8 cellular contexts compared by ENCODE assay signal in genomic region chrX:136909119-136909705, GRCh38. TPM values are rescaled to one million over a fixed set of nuclear protein-coding genes. Genes with fewer than 3 reads are reported as not detected.
DNase-seq lines count a peak whose midpoint lies in the region; ATAC-seq and TF ChIP-seq lines count a peak whose summit lies in the region.

No MANE protein-coding gene starts in this region.

- ATAC-seq in HG02623 (IDR thresholded peaks at IDR 0.05; ENCODE audit: unreplicated experiment) (peak; percentile 61), heart right ventricle (peak; percentile 86 to 94 (median 92)), upper lobe of right lung (peak; percentile 89)

- H3K9me3 ChIP-seq in adipocyte (ENCODE audit: control insufficient read depth, low read length) (no peaks in the 10 kb centered on the region), heart right ventricle (peaks cover 0 to 5% (median 0%) of the 10 kb centered on the region in 11 donors), upper lobe of right lung (no peaks in the 10 kb centered on the region)

- H3K4me3 ChIP-seq in adipocyte (ENCODE audit: low read length) (peak overlapping the region; percentile 88), heart right ventricle (peak overlapping the region; percentile 40 to 84 (median 67)), upper lobe of right lung (peak overlapping the region; percentile 66)

- TF ChIP-seq CTCF in GM10248 (IDR thresholded peaks at IDR 0.05; ENCODE audit: control extremely low read depth, extremely low read depth, low read depth, missing control alignments) (no peak), heart right ventricle (IDR thresholded peaks at IDR 0.05) (no peak), upper lobe of right lung (IDR thresholded peaks at IDR 0.05) (no peak)

- peak overlapping the region; percentile 81 for H3K9ac ChIP-seq in adipocyte (ENCODE audit: low read length)

- 1% methylated on average over 44 to 47 of the region's 47 CpGs for WGBS in heart right ventricle, 2 donors

- H3K27me3 ChIP-seq in adipocyte (replicated peaks; ENCODE audit: control insufficient read depth, insufficient read depth, low read length) (no peaks in the 10 kb centered on the region), heart right ventricle (no peaks in the 10 kb centered on the region), upper lobe of right lung (no peaks in the 10 kb centered on the region)

- POLR2A ChIA-PET in GM10248 (lab: Yijun Ruan, JAX) = interaction anchor here (1.8 kb wide), 1 partner anchor 29 kb away, joined by 12 read pairs; the partner anchor contains the start of gene RBMX

- H3K36me3 ChIP-seq in adipocyte (ENCODE audit: control insufficient read depth, insufficient read depth, low read length, severe bottlenecking) = no peaks in the 10 kb centered on the region
- no peaks in the 10 kb centered on the region for H3K36me3 ChIP-seq in heart right ventricle
- no peaks in the 10 kb centered on the region for H3K36me3 ChIP-seq in upper lobe of right lung

- H3K27ac ChIP-seq in heart right ventricle (peak overlapping the region; percentile 22 to 84 (median 82)), upper lobe of right lung (peak overlapping the region; percentile 88)

- CTCF ChIA-PET in GM10248 (lab: Yijun Ruan, JAX) = interaction anchor here (1.0 kb wide), 1 partner anchor 16 kb away, joined by 3 read pairs; no protein-coding TSS in a partner anchor

- peak; percentile 87 for DNase-seq in GM10248 (ENCODE audit: extremely low spot score)
- DNase-seq in NCI-H128 (lab: John Stamatoyannopoulos, UW; ENCODE audit: unreplicated experiment) = peak; percentile 65
- DNase-seq in SW480 (ENCODE audit: low spot score) = peak; percentile 77
- peak; percentile 86 for DNase-seq in adipocyte (ENCODE audit: low read depth)
- DNase-seq in heart right ventricle = peak; percentile 74 to 80
- DNase-seq in posterior vena cava (ENCODE audit: low spot score) = peak; percentile 93
- DNase-seq in upper lobe of right lung = peak; percentile 90

- intact Hi-C loops in heart right ventricle (cut with DNase I) (loop anchor here in 1 of 10 donors (1.0 kb wide), 1 partner anchor 29 kb away; the partner anchor contains the start of gene RBMX), posterior vena cava (cut with DNase I) (loop anchor here in 1 of 2 donors (2.0 kb wide), 1 partner anchor 28 kb away; the partner anchor contains the start of gene RBMX), upper lobe of right lung (cut with DNase I) (no loop called here)

- H3K4me1 ChIP-seq in adipocyte (ENCODE audit: control insufficient read depth, insufficient read depth, low read length) = peaks cover 9% of the 10 kb centered on the region
- H3K4me1 ChIP-seq in heart right ventricle = peaks cover 0 to 15% (median 0%) of the 10 kb centered on the region in 9 donors
- no peaks in the 10 kb centered on the region for H3K4me1 ChIP-seq in upper lobe of right lung

RNA-seq across cellular contexts. Expression of gene RBMX, which starts 28.7 kb away (rescaled TPM):
- 100 to 1,000 TPM in 3 of 10 donors, 10 to 100 TPM in 7; 85.7 to 107 (median 91.0) TPM for total RNA-seq in heart right ventricle
- 10 to 100 TPM; 45.0 to 70.4 TPM for polyA plus RNA-seq in heart right ventricle
- 100 to 1,000 TPM in 1 of 2 donors, 10 to 100 TPM in 1; 96.8 to 115 TPM for total RNA-seq in posterior vena cava
- 114 TPM for total RNA-seq in upper lobe of right lung

Comparison
In these comparisons a context has a peak if more than half of its experiments do, and no peak if none do; other contexts are left out.
1. Peak in every context shown above with its lines: DNase-seq, ATAC-seq, H3K4me3 ChIP-seq and H3K27ac ChIP-seq.